Comparison of ENCODE assay signal across 1 cellular context in genomic region chr17:65332375-65332774, GRCh38.
TF ChIP-seq lines count a peak whose summit lies in the region.

No MANE protein-coding gene starts in this region.

TF ChIP-seq in SK-N-SH treated with all-trans-retinoic acid at 6 μM for 48 hours, 23 proteins besides CTCF, POLR2A, EP300 and RAD21 (continued from another document):
- TF ChIP-seq CSRNP3 (CRISPR knock-in tag; IDR thresholded peaks at IDR 0.05): no peak
- TF ChIP-seq ISL1 (CRISPR knock-in tag; IDR thresholded peaks at IDR 0.05): no peak
